ENCODE assay signal across 2 cellular contexts in genomic region chr1:9246841-9247785, GRCh38.
TF ChIP-seq lines count a peak whose summit lies in the region.

No MANE protein-coding gene starts in this region.

TF ChIP-seq in IMR-90, 13 proteins besides CTCF, POLR2A, EP300 and RAD21:
- TF ChIP-seq MXI1 (IDR thresholded peaks at IDR 0.05; ENCODE audit: borderline replicate concordance, low read depth, low read length) (no peak), CEBPB (IDR thresholded peaks at IDR 0.05; ENCODE audit: low read depth, low read length) (no peak), SMC3 (IDR thresholded peaks at IDR 0.05; ENCODE audit: low read depth, low read length) (no peak), BHLHE40 (IDR thresholded peaks at IDR 0.05; ENCODE audit: low read depth, low read length) (no peak), USF2 (IDR thresholded peaks at IDR 0.05; ENCODE audit: low read depth, low read length) (no peak), NFE2L2 (IDR thresholded peaks at IDR 0.05; ENCODE audit: low read depth, low read length) (no peak), FOS (IDR thresholded peaks at IDR 0.05; ENCODE audit: low read depth, low read length) (no peak), ELK1 (IDR thresholded peaks at IDR 0.05; ENCODE audit: borderline replicate concordance, low read depth, low read length) (no peak), RFX5 (IDR thresholded peaks at IDR 0.05; ENCODE audit: low read depth, low read length) (no peak), CHD1 (IDR thresholded peaks at IDR 0.05; ENCODE audit: low read depth, low read length) (no peak), MAFK (IDR thresholded peaks at IDR 0.05; ENCODE audit: low read depth, low read length) (no peak), RCOR1 (IDR thresholded peaks at IDR 0.05; ENCODE audit: insufficient replicate concordance, low read length) (no peak), MAZ (IDR thresholded peaks at IDR 0.05; ENCODE audit: borderline replicate concordance, low read depth, low read length) (no peak)

TF ChIP-seq in HepG2, 621 proteins besides CTCF, POLR2A, EP300 and RAD21:
- TF ChIP-seq ZNF362 (CRISPR knock-in tag; IDR thresholded peaks at IDR 0.05; ENCODE audit: borderline replicate concordance), result no peak
- TF ChIP-seq ZNF773 (CRISPR knock-in tag; IDR thresholded peaks at IDR 0.05; ENCODE audit: borderline replicate concordance), result no peak
- 0 out of 2 replicates have a peak, but pooled peaks have one; percentile 24 for TF ChIP-seq HNRNPL (IDR thresholded peaks at IDR 0.05; ENCODE audit: low read depth, low read length)
- TF ChIP-seq AGO2 (optimal IDR thresholded peaks at IDR 0.05; ENCODE audit: low read depth, low read length), result peak; percentile 24
